1 cellular context compared by ENCODE assay signal in genomic region chr12:57628280-57629191, GRCh38.
TF ChIP-seq lines count a peak whose summit lies in the region.

No MANE protein-coding gene starts in this region.

TF ChIP-seq in WTC11, 78 proteins besides CTCF, POLR2A, EP300 and RAD21 (continued from another document):
- TF ChIP-seq CDX4 (CRISPR knock-in tag; IDR thresholded peaks at IDR 0.05; ENCODE audit: borderline replicate concordance): no peak
- no peak for TF ChIP-seq AFF4 (CRISPR knock-in tag; IDR thresholded peaks at IDR 0.05; ENCODE audit: borderline replicate concordance)
- TF ChIP-seq TEAD4 (CRISPR knock-in tag; IDR thresholded peaks at IDR 0.05): no peak
- no peak for TF ChIP-seq TEAD1 (CRISPR knock-in tag; IDR thresholded peaks at IDR 0.05)
- TF ChIP-seq ETV6 (CRISPR knock-in tag; IDR thresholded peaks at IDR 0.05): no peak
